Comparison of ENCODE assay signal across 18 cellular contexts in genomic region chr5:110588241-110588962, GRCh38.
DNase-seq lines count a peak whose midpoint lies in the region; ATAC-seq, FAIRE-seq and TF ChIP-seq lines count a peak whose summit lies in the region.
"Had no signal": no experiment of that assay in that cellular context is flagged by ENCODE, and none has a peak within 500 bp of the region (broad histone marks: within the 10 kb centered on the region; RNA-seq: fewer than 3 reads in every experiment).

No MANE protein-coding gene starts in this region.

- H3K27ac ChIP-seq in SK-N-MC (peak overlapping the region; percentile 82), HepG2 (ENCODE audit: extremely low read length, insufficient read depth, low read length) (no peak overlapping the region)
- H3K27ac ChIP-seq: A549, GM23248 had no signal

- no peaks in the 10 kb centered on the region for H3K79me2 ChIP-seq in HepG2 (ENCODE audit: insufficient read depth, low read length)

- no peak for TF ChIP-seq RAD21 in HepG2 (CRISPR knock-in tag; IDR thresholded peaks at IDR 0.05)

- no peak overlapping the region for H3K4me3 Mint-ChIP-seq in type B pancreatic cell
- H3K4me3 Mint-ChIP-seq: CD14-positive monocyte; CD8-positive, alpha-beta T cell had no signal

- no peaks in the 10 kb centered on the region for H3K36me3 Mint-ChIP-seq in type B pancreatic cell
- H3K36me3 Mint-ChIP-seq: CD14-positive monocyte; CD8-positive, alpha-beta T cell had no signal

- TF ChIP-seq POLR2A in HepG2 (IDR thresholded peaks at IDR 0.05; ENCODE audit: insufficient read depth in 1 of 2, low read depth in 2 of 2, low read length in 2 of 2) = no peak

- H3K9ac ChIP-seq in SK-N-MC (ENCODE audit: insufficient read length) (no peak overlapping the region), HepG2 (ENCODE audit: insufficient read depth, low read depth, low read length) (no peak overlapping the region)
- H3K9ac ChIP-seq: GM23248 had no signal

- H3K36me3 ChIP-seq in SK-N-MC (ENCODE audit: insufficient read depth, low read length) (no peaks in the 10 kb centered on the region), HepG2 (replicated peaks in 1 of 2; ENCODE audit: control insufficient read depth in 1 of 2, insufficient read depth in 2 of 2, low read length in 2 of 2) (no peaks in the 10 kb centered on the region)

- DNase-seq in GM04503 (ENCODE audit: low read depth) = peak; percentile 11
- DNase-seq in SK-N-MC (ENCODE audit: low read depth, low spot score) = peak; percentile 52
- DNase-seq in HepG2 (ENCODE audit: low spot score) = no peak
- DNase-seq in posterior cingulate gyrus = no peak
- DNase-seq in type B pancreatic cell (ENCODE audit: extremely low spot score, unreplicated experiment) = no peak
- DNase-seq in activated CD4-positive, CD25-positive, alpha-beta regulatory T cell treated with anti-CD3 and anti-CD28 coated beads, Interleukin-2, amount 50 U/mL, for 72 hours = no peak
- DNase-seq: CD8-positive, alpha-beta T cell; COR-L47; DMS53; GF-D8; GM23248 had no signal

- peak; percentile 57; the same call in 1 of the 3 replicates for ATAC-seq in HepG2
- ATAC-seq: A549; CD8-positive, alpha-beta T cell; GM12878; HCT116 had no signal

- H3K4me2 ChIP-seq in HepG2 (ENCODE audit: low read depth, low read length) = no peak overlapping the region
- H3K4me2 ChIP-seq: A549 had no signal

- BruUV-seq in HepG2 (replicated peaks; lab: Mats Ljungman, UMichigan) = no TSS peak

- in situ Hi-C loops in HepG2 (cut with HindIII; ENCODE audit: extremely low pct_ligation_motif_present, low pct_unique_long_range_greater_than_20kb) = no loop called here

- H3K4me1 ChIP-seq in HepG2 (ENCODE audit: insufficient read depth, low read length) = no peaks in the 10 kb centered on the region
- H3K4me1 ChIP-seq: A549 had no signal

- no peaks in the 10 kb centered on the region for H3K27me3 ChIP-seq in HepG2 (ENCODE audit: control insufficient read depth in 1 of 2, insufficient read depth in 2 of 2, low read length in 2 of 2)

- H3K27me3 Mint-ChIP-seq in type B pancreatic cell = peaks cover 11% of the 10 kb centered on the region

- no peak for TF ChIP-seq EP300 in HepG2 (IDR thresholded peaks at IDR 0.05; ENCODE audit: low read depth in 2 of 2, low read length in 2 of 2)
- no peak for TF ChIP-seq EP300 in HepG2 (CRISPR knock-in tag; IDR thresholded peaks at IDR 0.05; ENCODE audit: borderline replicate concordance)

- WGBS in HepG2 (ENCODE audit: low lambda C conversion rate) = under 1% methylated on average over 4 of the region's 4 CpGs

- POLR2A ChIA-PET in HepG2 (lab: Yijun Ruan, JAX) = no interaction called here

- H2AFZ ChIP-seq in HepG2 (ENCODE audit: low read length) = no peak overlapping the region
- H2AFZ ChIP-seq: GM23248 had no signal

- no peaks in the 10 kb centered on the region for H3K9me3 Mint-ChIP-seq in type B pancreatic cell
- H3K9me3 Mint-ChIP-seq: CD8-positive, alpha-beta T cell had no signal

- CTCF ChIA-PET in HepG2 (lab: Yijun Ruan, JAX; ENCODE audit: low intra/inter-chr PET ratio, low total read pairs) = no interaction called here

- H3K9me3 ChIP-seq in SK-N-MC (ENCODE audit: low read depth, low read length) (no peaks in the 10 kb centered on the region), HepG2 (ENCODE audit: low read length) (no peaks in the 10 kb centered on the region)
- H3K9me3 ChIP-seq: A549 had no signal

- H3K4me1 Mint-ChIP-seq in type B pancreatic cell (ENCODE audit: unreplicated experiment) = peaks cover 8% of the 10 kb centered on the region
- H3K4me1 Mint-ChIP-seq: CD14-positive monocyte had no signal

- FAIRE-seq in HepG2 (lab: Jason Lieb, UNC) = no peak
- FAIRE-seq: A549, GM12878, GM18507, H54, HTR-8/SVneo had no signal

- H3K27ac Mint-ChIP-seq in type B pancreatic cell = no peak overlapping the region
- H3K27ac Mint-ChIP-seq: CD14-positive monocyte; CD8-positive, alpha-beta T cell had no signal

- H4K20me1 ChIP-seq in HepG2 (ENCODE audit: insufficient read depth, low read length) = no peaks in the 10 kb centered on the region

- intact Hi-C loops in HepG2 (cut with micrococcal nuclease; ENCODE audit: unreplicated experiment) (no loop called here), posterior cingulate gyrus (cut with DNase I) (no loop called here)

- H3K4me3 ChIP-seq in SK-N-MC (peak overlapping the region; percentile 71), HepG2 (replicated peaks in 1 of 3; ENCODE audit: insufficient read depth in 1 of 3, low read depth in 2 of 3, low read length in 3 of 3) (no peak overlapping the region)
- H3K4me3 ChIP-seq: A549, GM12878, GM23248 had no signal

- TF ChIP-seq CTCF in HepG2 (CRISPR knock-in tag; IDR thresholded peaks at IDR 0.05) (no peak), type B pancreatic cell (conservative IDR thresholded peaks at IDR 0.05) (no peak)

TF ChIP-seq in HepG2, 621 proteins besides CTCF, POLR2A, EP300 and RAD21:
- TF ChIP-seq ZNF75D (CRISPR knock-in tag; IDR thresholded peaks at IDR 0.05; ENCODE audit: borderline replicate concordance) = no peak
- no peak for TF ChIP-seq HNF1B (CRISPR knock-in tag; IDR thresholded peaks at IDR 0.05)
- TF ChIP-seq, protein P1, sequence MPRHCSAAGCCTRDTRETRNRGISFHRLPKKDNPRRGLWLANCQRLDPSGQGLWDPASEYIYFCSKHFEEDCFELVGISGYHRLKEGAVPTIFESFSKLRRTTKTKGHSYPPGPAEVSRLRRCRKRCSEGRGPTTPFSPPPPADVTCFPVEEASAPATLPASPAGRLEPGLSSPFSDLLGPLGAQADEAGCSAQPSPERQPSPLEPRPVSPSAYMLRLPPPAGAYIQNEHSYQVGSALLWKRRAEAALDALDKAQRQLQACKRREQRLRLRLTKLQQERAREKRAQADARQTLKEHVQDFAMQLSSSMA (CRISPR knock-in tag; IDR thresholded peaks at IDR 0.05) = no peak
- TF ChIP-seq, protein P2, sequence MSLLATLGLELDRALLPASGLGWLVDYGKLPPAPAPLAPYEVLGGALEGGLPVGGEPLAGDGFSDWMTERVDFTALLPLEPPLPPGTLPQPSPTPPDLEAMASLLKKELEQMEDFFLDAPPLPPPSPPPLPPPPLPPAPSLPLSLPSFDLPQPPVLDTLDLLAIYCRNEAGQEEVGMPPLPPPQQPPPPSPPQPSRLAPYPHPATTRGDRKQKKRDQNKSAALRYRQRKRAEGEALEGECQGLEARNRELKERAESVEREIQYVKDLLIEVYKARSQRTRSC (CRISPR knock-in tag; IDR thresholded peaks at IDR 0.05; ENCODE audit: low read depth) = no peak
- TF ChIP-seq ZSCAN20 (CRISPR knock-in tag; IDR thresholded peaks at IDR 0.05; ENCODE audit: borderline replicate concordance) = no peak
- no peak for TF ChIP-seq ZNF230 (CRISPR knock-in tag; IDR thresholded peaks at IDR 0.05)
- no peak for TF ChIP-seq ZNF644 (CRISPR knock-in tag; IDR thresholded peaks at IDR 0.05; ENCODE audit: low read depth)
- no peak for TF ChIP-seq ZNF180 (CRISPR knock-in tag; IDR thresholded peaks at IDR 0.05; ENCODE audit: borderline replicate concordance, low read depth)
TF ChIP-seq in HepG2: peak in this region for 0.

Comparison
In these comparisons a context has a peak if more than half of its experiments do, and no peak if none do; other contexts are left out.
1. DNase-seq: peak in GM04503 (single experiment) and SK-N-MC (single experiment); none in HepG2 (single experiment), posterior cingulate gyrus (0 of 10), type B pancreatic cell (single experiment) and activated CD4-positive, CD25-positive, alpha-beta regulatory T cell treated with anti-CD3 and anti-CD28 coated beads, Interleukin-2, amount 50 U/mL, for 72 hours (single experiment).